Comparison of ENCODE assay signal across 13 cellular contexts in genomic region chr4:8276358-8277240, GRCh38. TPM values are rescaled to one million over a fixed set of nuclear protein-coding genes. Genes with fewer than 3 reads are reported as not detected.
DNase-seq lines count a peak whose midpoint lies in the region; ATAC-seq and TF ChIP-seq lines count a peak whose summit lies in the region.
"Had no signal": no experiment of that assay in that cellular context is flagged by ENCODE, and none has a peak within 500 bp of the region (broad histone marks: within the 10 kb centered on the region; RNA-seq: fewer than 3 reads in every experiment).

No MANE protein-coding gene starts in this region.

- H3K27ac ChIP-seq in heart right ventricle: peak overlapping the region in 8 of 10 donors; percentile 8 to 86 (median 42)
- H3K27ac ChIP-seq: KMS-11 had no signal

- H3K4me1 ChIP-seq in heart right ventricle: peaks cover 58 to 97% (median 80%) of the 10 kb centered on the region in 9 donors

- DNase-seq in GM03348 (ENCODE audit: low spot score) (peak; percentile 75), heart right ventricle (peak; percentile 56 to 80), sciatic nerve (ENCODE audit: low spot score) (no peak), germinal center (ENCODE audit: low spot score) (no peak), DMS153 treated with DMSO at 0.1 percent for 48 hours (lab: John Stamatoyannopoulos, UW; ENCODE audit: unreplicated experiment) (no peak)
- DNase-seq in activated naive CD4-positive, alpha-beta T cell treated with anti-CD3 and anti-CD28 coated beads, Interleukin-2, amount 50 U/mL, for 16 hours: no peak
- DNase-seq: activated naive CD8-positive, alpha-beta T cell treated with anti-CD3 and anti-CD28 coated beads, Interleukin-2, amount 50 U/mL, for 24 hours; SHP77 treated with DMSO at 0.1 percent for 48 hours; stimulated activated CD8-positive, alpha-beta memory T cell treated with anti-CD3 and anti-CD28 coated beads, Interleukin-4, amount 100 ng/mL, for 48 hours had no signal

- no peaks in the 10 kb centered on the region for H3K27me3 ChIP-seq in heart right ventricle

- H3K36me3 ChIP-seq in heart right ventricle: no peaks in the 10 kb centered on the region

- H3K9me3 ChIP-seq in heart right ventricle: no peaks in the 10 kb centered on the region

- intact Hi-C loops in heart right ventricle (cut with DNase I): loop anchor here in 1 of 10 donors (10.0 kb wide), 1 partner anchor 128 kb away; no protein-coding TSS in a partner anchor
- intact Hi-C loops in sciatic nerve (cut with DNase I): no loop called here

- ATAC-seq in SK-N-SH treated with all-trans-retinoic acid at 6 μM for 48 hours (peak; percentile 8; the same call in 2 of the 3 replicates), heart right ventricle (peak in 5 of 8 donors; percentile 17 to 38 (median 28)), sciatic nerve (peak; percentile 8), GM18511 (IDR thresholded peaks at IDR 0.05; ENCODE audit: unreplicated experiment) (no peak)
- ATAC-seq: activated naive CD8-positive, alpha-beta T cell treated with anti-CD3 and anti-CD28 coated beads, Interleukin-2, amount 50 U/mL, for 24 hours; GM23338 had no signal

- no peak overlapping the region for H3K4me3 ChIP-seq in heart right ventricle
- H3K4me3 ChIP-seq: GM23338 had no signal

- WGBS in heart right ventricle, 2 donors: 52 to 55% methylated on average over 24 of the region's 24 CpGs

- no peak for TF ChIP-seq CTCF in heart right ventricle (IDR thresholded peaks at IDR 0.05)

TF ChIP-seq in SK-N-SH treated with all-trans-retinoic acid at 6 μM for 48 hours, 23 proteins besides CTCF, POLR2A, EP300 and RAD21:
- TF ChIP-seq RARB (CRISPR knock-in tag; IDR thresholded peaks at IDR 0.05) (no peak), ZFP3 (CRISPR knock-in tag; IDR thresholded peaks at IDR 0.05) (no peak), BACH2 (CRISPR knock-in tag; IDR thresholded peaks at IDR 0.05; ENCODE audit: borderline replicate concordance) (no peak), ZC3H10 (CRISPR knock-in tag; IDR thresholded peaks at IDR 0.05) (no peak), ZFP30 (CRISPR knock-in tag; IDR thresholded peaks at IDR 0.05) (no peak), TCF4 (CRISPR knock-in tag; IDR thresholded peaks at IDR 0.05; ENCODE audit: borderline replicate concordance) (no peak), CSRNP3 (CRISPR knock-in tag; IDR thresholded peaks at IDR 0.05) (no peak), PPARA (CRISPR knock-in tag; IDR thresholded peaks at IDR 0.05; ENCODE audit: borderline replicate concordance) (no peak), ZNF565 (CRISPR knock-in tag; conservative IDR thresholded peaks at IDR 0.05; ENCODE audit: low read depth) (no peak), GLIS3 (CRISPR knock-in tag; IDR thresholded peaks at IDR 0.05) (no peak), TOX (CRISPR knock-in tag; IDR thresholded peaks at IDR 0.05; ENCODE audit: borderline replicate concordance) (no peak), OSR1 (CRISPR knock-in tag; IDR thresholded peaks at IDR 0.05) (no peak), ESRRG (CRISPR knock-in tag; IDR thresholded peaks at IDR 0.05) (no peak), SNAI2 (CRISPR knock-in tag; IDR thresholded peaks at IDR 0.05) (no peak), POU6F1 (CRISPR knock-in tag; IDR thresholded peaks at IDR 0.05; ENCODE audit: borderline replicate concordance, low read depth) (no peak), CREB5 (CRISPR knock-in tag; IDR thresholded peaks at IDR 0.05; ENCODE audit: low read depth) (no peak), ZNF8 (CRISPR knock-in tag; IDR thresholded peaks at IDR 0.05) (no peak), TSHZ2 (CRISPR knock-in tag; IDR thresholded peaks at IDR 0.05) (no peak), ZNF70 (CRISPR knock-in tag; IDR thresholded peaks at IDR 0.05) (no peak)
TF ChIP-seq in SK-N-SH treated with all-trans-retinoic acid at 6 μM for 48 hours: peak in this region for 0.

RNA-seq across cellular contexts. Expression of gene HTRA3, which starts 7.0 kb away (rescaled TPM):
- total RNA-seq in heart right ventricle (10 to 100 TPM; 20.2 to 82.5 (median 54.2) TPM), sciatic nerve (23.7 TPM)
- polyA plus RNA-seq in heart right ventricle: 10 to 100 TPM; 51.8 to 56.7 TPM

Comparison
In these comparisons a context has a peak if more than half of its experiments do, and no peak if none do; other contexts are left out.
1. DNase-seq: peak in GM03348 (single experiment) and heart right ventricle (2 of 2); none in sciatic nerve (single experiment), activated naive CD4-positive, alpha-beta T cell treated with anti-CD3 and anti-CD28 coated beads, Interleukin-2, amount 50 U/mL, for 16 hours (single experiment), germinal center (single experiment) and DMS153 treated with DMSO at 0.1 percent for 48 hours (single experiment).